In genomic region chr7:47901542-47901941, GRCh38 we compare ENCODE assay signal across 18 cellular contexts. TPM values are rescaled to one million over a fixed set of nuclear protein-coding genes. Genes with fewer than 3 reads are reported as not detected.
DNase-seq lines count a peak whose midpoint lies in the region; TF ChIP-seq lines count a peak whose summit lies in the region.
"Had no signal": no experiment of that assay in that cellular context is flagged by ENCODE, and none has a peak within 500 bp of the region (broad histone marks: within the 10 kb centered on the region; RNA-seq: fewer than 3 reads in every experiment).

No MANE protein-coding gene starts in this region.

- H3K36me3 ChIP-seq in thyroid gland, result no peaks in the 10 kb centered on the region

- TF ChIP-seq CTCF in AG10803 (conservative IDR thresholded peaks at IDR 0.05; ENCODE audit: low read length) (no peak), brain (conservative IDR thresholded peaks at IDR 0.05) (no peak), thyroid gland (IDR thresholded peaks at IDR 0.05) (no peak)

- peaks cover 32% of the 10 kb centered on the region for H3K4me1 Mint-ChIP-seq in brain
- H3K4me1 Mint-ChIP-seq: activated CD4-positive, alpha-beta T cell treated with anti-CD3 and anti-CD28 coated beads, Interleukin-2, amount 10 ng/mL, durations not matched to agents 24 days and 14 days; CD4-positive, alpha-beta memory T cell; central memory CD8-positive, alpha-beta T cell had no signal

- no peak overlapping the region for H3K27ac ChIP-seq in thyroid gland
- H3K27ac ChIP-seq: A549 had no signal

- H3K9me3 Mint-ChIP-seq in brain, result peaks cover 0 to 3% (median 0%) of the 10 kb centered on the region in 5 experiments
- H3K9me3 Mint-ChIP-seq: activated CD4-positive, alpha-beta T cell treated with anti-CD3 and anti-CD28 coated beads, Interleukin-2, amount 10 ng/mL, durations not matched to agents 24 days and 14 days; CD4-positive, alpha-beta memory T cell; central memory CD8-positive, alpha-beta T cell had no signal

- H3K4me3 Mint-ChIP-seq in brain, result peak overlapping the region in 1 of 5 experiments; percentile 9
- H3K4me3 Mint-ChIP-seq: activated CD4-positive, alpha-beta T cell treated with anti-CD3 and anti-CD28 coated beads, Interleukin-2, amount 10 ng/mL, durations not matched to agents 24 days and 14 days; activated naive CD8-positive, alpha-beta T cell; CD4-positive, alpha-beta memory T cell; central memory CD8-positive, alpha-beta T cell had no signal

- H3K27me3 ChIP-seq in thyroid gland, result no peaks in the 10 kb centered on the region

- H3K4me3 ChIP-seq in AG10803 (ENCODE audit: low read length) (no peak overlapping the region), thyroid gland (replicated peaks in 1 of 3) (no peak overlapping the region)
- H3K4me3 ChIP-seq: A549 had no signal

- TF ChIP-seq POLR2A in thyroid gland (IDR thresholded peaks at IDR 0.05), result no peak

- no peaks in the 10 kb centered on the region for H3K27me3 Mint-ChIP-seq in brain
- H3K27me3 Mint-ChIP-seq: activated naive CD8-positive, alpha-beta T cell; CD4-positive, alpha-beta memory T cell had no signal

- no peaks in the 10 kb centered on the region for H3K4me1 ChIP-seq in thyroid gland
- H3K4me1 ChIP-seq: A549 had no signal

- intact Hi-C loops in thyroid gland (cut with DNase I), result no loop called here

- no peaks in the 10 kb centered on the region for H3K9me3 ChIP-seq in thyroid gland
- H3K9me3 ChIP-seq: A549, SK-N-SH had no signal

- 84 to 85% methylated on average over 11 of the region's 11 CpGs for WGBS in thyroid gland, 2 donors

- H3K27ac Mint-ChIP-seq in brain, result peak overlapping the region in 3 of 5 experiments; percentile 5 to 17 (median 13)
- H3K27ac Mint-ChIP-seq: activated CD4-positive, alpha-beta T cell treated with anti-CD3 and anti-CD28 coated beads, Interleukin-2, amount 10 ng/mL, durations not matched to agents 24 days and 14 days; activated naive CD8-positive, alpha-beta T cell; CD4-positive, alpha-beta memory T cell had no signal

- no peaks in the 10 kb centered on the region for H3K36me3 Mint-ChIP-seq in brain
- H3K36me3 Mint-ChIP-seq: activated naive CD8-positive, alpha-beta T cell; CD4-positive, alpha-beta memory T cell had no signal

- DNase-seq in AG10803 (ENCODE audit: low read depth) (peak; percentile 33), HT1080 (ENCODE audit: low read depth) (peak; percentile 53), left kidney (ENCODE audit: low read depth, low spot score) (peak; percentile 46), foreskin melanocyte (no peak), thyroid gland (no peak), NCI-H2227 treated with DMSO at 0.1 percent for 48 hours (lab: John Stamatoyannopoulos, UW) (no peak)
- DNase-seq in stimulated activated CD4-positive, alpha-beta T cell treated with anti-CD3 and anti-CD28 coated beads, Interleukin-1b, Interleukin-23, amount 100 ng/mL, for 48 hours, result no peak
- DNase-seq: activated CD4-positive, alpha-beta T cell treated with anti-CD3 and anti-CD28 coated beads, Interleukin-2, amount 10 ng/mL, durations not matched to agents 24 days and 14 days; CD4-positive, alpha-beta memory T cell; NCI-H1694; NCI-H446; SK-N-SH; stimulated activated CD4-positive, alpha-beta T cell treated with anti-CD3 and anti-CD28 coated beads, Interleukin-12 subunit alpha, Interleukin-12 subunit beta, amount 100 ng/mL, for 4 hours; stimulated activated naive CD8-positive, alpha-beta T cell treated with anti-CD3 and anti-CD28 coated beads, Interleukin-15, Interleukin-2, amounts not matched to agents 100 U/mL and 50 U/mL, for 24 hours had no signal

RNA-seq across cellular contexts. Expression of gene PKD1L1, which starts 46.7 kb away (rescaled TPM):
- 0.55 TPM in 1 of 2 replicates, not detected in the other for total RNA-seq in HT1080 (2014; rRNA removed; shearing (Covaris generic))
- 0.01 TPM in 1 of 2 replicates, not detected in the other for polyA plus RNA-seq in HT1080 (2015; cell fraction: cytosol; rRNA removed)
- 0.07 TPM in 2 replicates for polyA plus RNA-seq in HT1080 (2015; cell fraction: nucleus; rRNA removed)
- not detected for polyA plus RNA-seq in brain (ENCODE audit: insufficient read depth, low read depth, low replicate concordance)
- under 1 TPM; under 0.01 to 0.17 (median 0.14) TPM for total RNA-seq in thyroid gland
- polyA plus RNA-seq: CD4-positive, alpha-beta memory T cell had no signal

Comparison
In these comparisons a context has a peak if more than half of its experiments do, and no peak if none do; other contexts are left out.
1. DNase-seq: peak in AG10803 (single experiment), HT1080 (single experiment) and left kidney (single experiment); none in foreskin melanocyte (single experiment), stimulated activated CD4-positive, alpha-beta T cell treated with anti-CD3 and anti-CD28 coated beads, Interleukin-1b, Interleukin-23, amount 100 ng/mL, for 48 hours (single experiment), thyroid gland (0 of 2) and NCI-H2227 treated with DMSO at 0.1 percent for 48 hours (single experiment).